2 cellular contexts compared by ENCODE assay signal in the genomic region with DNA sequence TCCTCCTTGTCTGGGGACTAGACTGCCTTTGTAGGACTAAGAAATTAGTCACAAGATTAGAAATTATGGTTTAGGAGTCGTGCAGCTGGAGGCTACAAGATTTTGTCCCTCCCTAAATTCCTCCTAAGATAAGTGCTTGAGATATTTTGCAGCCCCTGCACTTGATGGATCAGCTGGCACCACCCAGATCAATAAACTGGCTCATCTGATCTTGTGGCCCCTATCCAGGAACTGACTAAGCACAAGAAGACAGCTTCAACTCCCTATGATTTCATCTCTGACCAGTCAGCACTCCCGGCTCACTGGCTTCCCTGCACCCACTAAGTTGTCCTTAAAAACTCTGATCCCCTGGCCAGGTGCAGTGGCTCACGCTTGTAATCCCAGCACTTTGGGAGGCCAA.
TF ChIP-seq lines count a peak whose summit lies in the region.

No MANE protein-coding gene starts in this region.

TF ChIP-seq in SK-N-SH, 30 proteins besides CTCF, POLR2A, EP300 and RAD21:
- TF ChIP-seq RXRA (IDR thresholded peaks at IDR 0.05; ENCODE audit: borderline replicate concordance, low read depth): 0 out of 2 replicates have a peak, but pooled peaks have one; percentile 18
- TF ChIP-seq PBX3 (IDR thresholded peaks at IDR 0.05): peak; percentile 48
- 0 out of 2 replicates have a peak, but pooled peaks have one; percentile 23 for TF ChIP-seq FOSL2 (IDR thresholded peaks at IDR 0.05; ENCODE audit: borderline replicate concordance, low read depth)
- peak; percentile 25; the same call in 1 of the 2 replicates for TF ChIP-seq JUND (IDR thresholded peaks at IDR 0.05)
- TF ChIP-seq TCF12 (IDR thresholded peaks at IDR 0.05): peak; percentile 41; the same call in 1 of the 2 replicates
- peak; percentile 44; the same call in 1 of the 2 replicates for TF ChIP-seq NFIC (IDR thresholded peaks at IDR 0.05; ENCODE audit: borderline replicate concordance)

TF ChIP-seq in K562, 482 proteins besides CTCF, POLR2A, EP300 and RAD21:
- TF ChIP-seq FOSL1 (tag; conservative IDR thresholded peaks at IDR 0.05): peak; percentile 57
- TF ChIP-seq, protein P1, sequence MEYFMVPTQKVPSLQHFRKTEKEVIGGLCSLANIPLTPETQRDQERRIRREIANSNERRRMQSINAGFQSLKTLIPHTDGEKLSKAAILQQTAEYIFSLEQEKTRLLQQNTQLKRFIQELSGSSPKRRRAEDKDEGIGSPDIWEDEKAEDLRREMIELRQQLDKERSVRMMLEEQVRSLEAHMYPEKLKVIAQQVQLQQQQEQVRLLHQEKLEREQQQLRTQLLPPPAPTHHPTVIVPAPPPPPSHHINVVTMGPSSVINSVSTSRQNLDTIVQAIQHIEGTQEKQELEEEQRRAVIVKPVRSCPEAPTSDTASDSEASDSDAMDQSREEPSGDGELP (CRISPR knock-in tag; IDR thresholded peaks at IDR 0.05; ENCODE audit: borderline replicate concordance): peak; percentile 53
- peak; percentile 49 for TF ChIP-seq DACH1 (IDR thresholded peaks at IDR 0.05; ENCODE audit: partially characterized antibody)
- peak; percentile 52; the same call in 1 of the 2 replicates for TF ChIP-seq ZNF316 (IDR thresholded peaks at IDR 0.05)
- peak; percentile 24 for TF ChIP-seq HDAC3 (IDR thresholded peaks at IDR 0.05; ENCODE audit: borderline replicate concordance, partially characterized antibody)
- TF ChIP-seq ARID1B (IDR thresholded peaks at IDR 0.05): peak; percentile 67
- TF ChIP-seq DPF2 (IDR thresholded peaks at IDR 0.05): peak; percentile 62
- TF ChIP-seq, protein P2, sequence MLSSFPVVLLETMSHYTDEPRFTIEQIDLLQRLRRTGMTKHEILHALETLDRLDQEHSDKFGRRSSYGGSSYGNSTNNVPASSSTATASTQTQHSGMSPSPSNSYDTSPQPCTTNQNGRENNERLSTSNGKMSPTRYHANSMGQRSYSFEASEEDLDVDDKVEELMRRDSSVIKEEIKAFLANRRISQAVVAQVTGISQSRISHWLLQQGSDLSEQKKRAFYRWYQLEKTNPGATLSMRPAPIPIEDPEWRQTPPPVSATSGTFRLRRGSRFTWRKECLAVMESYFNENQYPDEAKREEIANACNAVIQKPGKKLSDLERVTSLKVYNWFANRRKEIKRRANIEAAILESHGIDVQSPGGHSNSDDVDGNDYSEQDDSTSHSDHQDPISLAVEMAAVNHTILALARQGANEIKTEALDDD (IDR thresholded peaks at IDR 0.05): 0 out of 2 replicates have a peak, but pooled peaks have one; percentile 40
- TF ChIP-seq GATAD2A (IDR thresholded peaks at IDR 0.05): 0 out of 2 replicates have a peak, but pooled peaks have one; percentile 27
- TF ChIP-seq C11orf30 (IDR thresholded peaks at IDR 0.05; ENCODE audit: low read depth): peak; percentile 30; the same call in 1 of the 2 replicates
- TF ChIP-seq CBFA2T3 (IDR thresholded peaks at IDR 0.05): peak; percentile 25; the same call in 1 of the 2 replicates
